In the genomic region with DNA sequence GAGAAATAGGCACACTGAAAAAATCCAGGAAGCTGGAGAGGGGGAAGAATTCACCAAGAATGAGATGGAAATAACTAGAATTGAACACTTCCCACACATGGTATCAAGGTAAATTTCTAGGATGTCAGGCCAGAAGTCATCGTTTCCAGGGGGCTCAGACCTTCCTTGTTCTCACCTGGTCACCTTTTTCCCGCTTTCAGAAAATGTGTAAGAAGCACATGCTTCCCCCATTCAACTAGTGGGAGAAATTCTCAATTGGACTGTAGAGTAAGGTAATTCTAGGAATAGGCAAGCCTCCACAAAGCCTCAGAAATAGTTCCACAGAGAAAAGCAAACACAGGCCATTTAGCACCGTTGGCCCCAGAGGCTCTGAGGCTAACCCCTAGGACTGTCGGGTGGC, we compare ENCODE assay signal across 8 cellular contexts. TPM values are rescaled to one million over a fixed set of nuclear protein-coding genes. Genes with fewer than 3 reads are reported as not detected.
DNase-seq lines count a peak whose midpoint lies in the region; ATAC-seq, FAIRE-seq and TF ChIP-seq lines count a peak whose summit lies in the region.
"Had no signal": no experiment of that assay in that cellular context is flagged by ENCODE, and none has a peak within 500 bp of the region (broad histone marks: within the 10 kb centered on the region; RNA-seq: fewer than 3 reads in every experiment).

No MANE protein-coding gene starts in this region.

- TF ChIP-seq EP300 in K562 (IDR thresholded peaks at IDR 0.05; ENCODE audit: low read length): no peak

- ATAC-seq in K562 (no peak), right lobe of liver (no peak)

- H3K4me2 ChIP-seq in K562 (ENCODE audit: insufficient read depth, low read length): peak overlapping the region; percentile 36

- H3K9me3 ChIP-seq in HUES6 (ENCODE audit: control insufficient read depth, insufficient read depth, low read depth, low read length): no peaks in the 10 kb centered on the region
- H3K9me3 ChIP-seq in K562 (replicated peaks; ENCODE audit: control insufficient read depth, insufficient read depth, low read depth, low read length): no peaks in the 10 kb centered on the region
- H3K9me3 ChIP-seq in right lobe of liver: no peaks in the 10 kb centered on the region

- no peaks in the 10 kb centered on the region for H4K20me1 ChIP-seq in K562 (replicated peaks; ENCODE audit: control insufficient read depth, insufficient read depth, low read length)

- DNase-seq in K562 (ENCODE audit: extremely low read depth in 1 of 4, low spot score in 3 of 4): no peak
- no peak for DNase-seq in right lobe of liver
- DNase-seq in substantia nigra (lab: John Stamatoyannopoulos, UW): no peak
- DNase-seq in H7: no peak
- no peak for DNase-seq in activated CD8-positive, alpha-beta memory T cell treated with anti-CD3 and anti-CD28 coated beads, Interleukin-2, amount 50 U/mL, for 4 hours
- DNase-seq in GOT3 (lab: John Stamatoyannopoulos, UW): no peak
- DNase-seq: foreskin keratinocyte had no signal

- BruUV-seq in K562 (replicated peaks; lab: Mats Ljungman, UMichigan): no TSS peak

- no peak for FAIRE-seq in K562 (lab: Jason Lieb, UNC)

- H3K27ac ChIP-seq in HUES6 (ENCODE audit: low read depth, low read length) (peak overlapping the region; percentile 77; the same call in 1 of the 2 replicates), K562 (ENCODE audit: extremely low read depth, low read depth, low read length) (peak overlapping the region; percentile 65), right lobe of liver (peak overlapping the region; percentile 73 to 93 (median 87)), substantia nigra (ENCODE audit: low read depth, low read length, poor library complexity, severe bottlenecking) (peak overlapping the region; percentile 84)

- TF ChIP-seq POLR2A in K562 (conservative IDR thresholded peaks at IDR 0.05) (no peak), right lobe of liver (IDR thresholded peaks at IDR 0.05) (no peak)

- peak overlapping the region; percentile 53 for H3K9ac ChIP-seq in HUES6 (ENCODE audit: low read length)
- H3K9ac ChIP-seq in K562 (ENCODE audit: insufficient read depth in 1 of 2, low read depth in 2 of 2, low read length in 2 of 2): peak overlapping the region in 1 of 2 experiments; percentile 42; a peak in 2 of 4 replicates

- H3K36me3 ChIP-seq in HUES6 (ENCODE audit: control insufficient read depth, insufficient read depth, low read length): no peaks in the 10 kb centered on the region
- H3K36me3 ChIP-seq in K562 (ENCODE audit: control insufficient read depth, insufficient read depth, low read length): peaks cover under 1% of the 10 kb centered on the region; the same call in 1 of the 3 replicates
- no peaks in the 10 kb centered on the region for H3K36me3 ChIP-seq in right lobe of liver
- H3K36me3 ChIP-seq in H7 (replicated peaks; ENCODE audit: control insufficient read depth, insufficient read depth, low read length): no peaks in the 10 kb centered on the region

- TF ChIP-seq RAD21 in K562 (CRISPR knock-in tag; conservative IDR thresholded peaks at IDR 0.05 in 1 of 2, IDR thresholded peaks at IDR 0.05 in 1 of 2): no peak

- WGBS in K562 (ENCODE audit: insufficient coverage, low coverage, missing lambda C conversion rate): 68% methylated on average over 4 of the region's 4 CpGs
- 54% methylated on average over 4 of the region's 4 CpGs for WGBS in right lobe of liver (ENCODE audit: insufficient coverage, low coverage, low lambda C conversion rate, missing lambda C conversion rate)

- intact Hi-C loops in K562 (cut with micrococcal nuclease) (no loop called here), right lobe of liver (cut with DNase I) (no loop called here)

- peak overlapping the region; percentile 48 for H2AFZ ChIP-seq in K562 (ENCODE audit: low read depth, low read length)

- peak overlapping the region; percentile 17 for H3K4me3 ChIP-seq in HUES6 (ENCODE audit: low read depth, low read length)
- no peak overlapping the region for H3K4me3 ChIP-seq in K562
- peak overlapping the region in 1 of 3 donors; percentile 3 for H3K4me3 ChIP-seq in right lobe of liver
- no peak overlapping the region for H3K4me3 ChIP-seq in H7 (ENCODE audit: insufficient read depth, low read depth, low read length)

- in situ Hi-C loops in K562 (cut with MboI): no loop called here

- TF ChIP-seq CTCF in K562 (IDR thresholded peaks at IDR 0.05 in 2 of 3, conservative IDR thresholded peaks at IDR 0.05 in 1 of 3; ENCODE audit: insufficient read depth in 2 of 3, low read depth in 1 of 3, low read length in 3 of 3): no peak
- TF ChIP-seq CTCF in right lobe of liver (IDR thresholded peaks at IDR 0.05): no peak

- no peaks in the 10 kb centered on the region for H3K9me1 ChIP-seq in K562 (ENCODE audit: control insufficient read depth, insufficient read depth, low read length)

- H3K79me2 ChIP-seq in K562 (ENCODE audit: control insufficient read depth, insufficient read depth, low read length): peaks cover 16% of the 10 kb centered on the region

- H3K27me3 ChIP-seq in HUES6 (ENCODE audit: control insufficient read depth, insufficient read depth, low read length): no peaks in the 10 kb centered on the region
- H3K27me3 ChIP-seq in K562 (ENCODE audit: control insufficient read depth in 2 of 2, insufficient read depth in 2 of 2, low read length in 2 of 2): no peaks in the 10 kb centered on the region
- no peaks in the 10 kb centered on the region for H3K27me3 ChIP-seq in right lobe of liver
- H3K27me3 ChIP-seq in H7 (ENCODE audit: control insufficient read depth, insufficient read depth, low read length): peaks cover 9% of the 10 kb centered on the region
- H3K27me3 ChIP-seq: foreskin keratinocyte had no signal

- H3K4me1 ChIP-seq in HUES6 (ENCODE audit: control insufficient read depth, insufficient read depth, low read length) (peaks cover 28% of the 10 kb centered on the region), K562 (replicated peaks in 1 of 2; ENCODE audit: control insufficient read depth in 2 of 2, insufficient read depth in 2 of 2, low read length in 2 of 2) (peaks cover 17 to 26% of the 10 kb centered on the region in 2 experiments; a peak in 4 of 5 replicates), right lobe of liver (peaks cover 0 to 32% (median 10%) of the 10 kb centered on the region in 4 donors)

- CTCF ChIA-PET in K562 (lab: Yijun Ruan, JAX; ENCODE audit: low intra/inter-chr PET ratio): no interaction called here

- POLR2A ChIA-PET in K562 (lab: Yijun Ruan, JAX): interaction anchor here (0.6 to 1.0 kb wide), 3 partner anchors 10 to 334 kb away, joined by 4 to 5 read pairs (median 4); partner anchors contain the start of gene MLF2

RNA-seq across cellular contexts. Expression of gene PTMS, which starts 2.8 kb away (rescaled TPM):
- total RNA-seq in K562 (2011; cell fraction: chromatin; rRNA removed; ENCODE audit: low replicate concordance): 29.6 and 36.7 TPM in 2 replicates
- 32.1 and 32.4 TPM in 2 replicates for total RNA-seq in K562 (2011; cell fraction: nucleolus; rRNA removed)
- 48.1 and 64.1 TPM in 2 replicates for total RNA-seq in K562 (2011; cell fraction: nucleoplasm; rRNA removed)
- total RNA-seq in K562 (2014; rRNA removed) (78.5 and 91.4 TPM in 2 replicates), K562 (2014; rRNA removed; fragmentation: Illumina TruSeq; extraction: Trizol) (73.6 and 84.1 TPM in 2 replicates), K562 (2015; rRNA removed; fragmentation: Illumina TruSeq; extraction: Trizol) (97.7 and 108 TPM in 2 replicates), K562 (2021) (277 and 287 TPM in 2 replicates), right lobe of liver (100 to 1,000 TPM; 113 to 484 (median 404) TPM)
- polyA plus RNA-seq in K562 (2011; rRNA removed) (64.1 and 92.5 TPM in 2 replicates), K562 (2014; fragmentation: Illumina TruSeq; extraction: Trizol) (282 and 386 TPM in 2 replicates), K562 (2014; fragmentation: Nextera tagmentation; extraction: Ambion mirVana) (1 to 10 TPM; 5.1 to 5.2 TPM), K562 (2014; rRNA removed) (187 and 235 TPM in 2 replicates)
- 255 TPM in 2 replicates for polyA plus RNA-seq in K562 (2011; cell fraction: cytosol; rRNA removed)
- polyA plus RNA-seq in K562 (2011; cell fraction: nucleus; rRNA removed): 81.6 and 109 TPM in 2 replicates
- polyA plus RNA-seq in K562 (2012): 220 and 306 TPM in 2 replicates
- 29.8 TPM in 2 replicates for polyA minus RNA-seq in K562 (2011; rRNA and poly(A)+ RNA removed)
- 52.4 and 55.3 TPM in 2 replicates for polyA minus RNA-seq in K562 (2011; cell fraction: cytosol; rRNA and poly(A)+ RNA removed)
- polyA minus RNA-seq in K562 (2011; cell fraction: nucleus; rRNA and poly(A)+ RNA removed): 11.6 and 12.6 TPM in 2 replicates
- 237 and 270 TPM in 2 replicates for total RNA-seq in H7 (2014; rRNA removed; shearing (Covaris generic))

RNA-seq across cellular contexts. Expression of gene LAG3, which starts 8.9 kb away (rescaled TPM):
- total RNA-seq in K562 (2011; cell fraction: chromatin; rRNA removed; ENCODE audit: low replicate concordance): 0.97 and 5.8 TPM in 2 replicates
- 2.1 and 2.2 TPM in 2 replicates for total RNA-seq in K562 (2011; cell fraction: nucleolus; rRNA removed)
- total RNA-seq in K562 (2011; cell fraction: nucleoplasm; rRNA removed): 2.3 and 2.7 TPM in 2 replicates
- total RNA-seq in K562 (2014; rRNA removed) (0.09 TPM in 1 of 2 replicates, not detected in the other), K562 (2014; rRNA removed; fragmentation: Illumina TruSeq; extraction: Trizol) (0.22 TPM in 1 of 2 replicates, not detected in the other), K562 (2015; rRNA removed; fragmentation: Illumina TruSeq; extraction: Trizol) (0.08 and 0.18 TPM in 2 replicates), K562 (2021) (0.60 and 0.66 TPM in 2 replicates), right lobe of liver (1 to 10 TPM in 4 of 6 experiments, under 1 TPM in 2; 0.18 to 2.3 (median 1.4) TPM)
- polyA plus RNA-seq in K562 (2011; rRNA removed) (0.10 and 0.19 TPM in 2 replicates), K562 (2014; fragmentation: Illumina TruSeq; extraction: Trizol) (0.09 and 0.22 TPM in 2 replicates), K562 (2014; fragmentation: Nextera tagmentation; extraction: Ambion mirVana) (under 1 TPM in 1 of 2 experiments, not detected in 1; 0.07 TPM), K562 (2014; rRNA removed) (0.07 and 0.74 TPM in 2 replicates)
- polyA plus RNA-seq in K562 (2011; cell fraction: cytosol; rRNA removed): 0.06 and 0.07 TPM in 2 replicates
- 1.2 and 2.7 TPM in 2 replicates for polyA plus RNA-seq in K562 (2011; cell fraction: nucleus; rRNA removed)
- 0.27 and 0.53 TPM in 2 replicates for polyA plus RNA-seq in K562 (2012)
- polyA minus RNA-seq in K562 (2011; rRNA and poly(A)+ RNA removed): not detected in 2 replicates
- polyA minus RNA-seq in K562 (2011; cell fraction: cytosol; rRNA and poly(A)+ RNA removed): not detected in 2 replicates
- 0.27 and 0.44 TPM in 2 replicates for polyA minus RNA-seq in K562 (2011; cell fraction: nucleus; rRNA and poly(A)+ RNA removed)
- 0.35 and 2.0 TPM in 2 replicates for total RNA-seq in H7 (2014; rRNA removed; shearing (Covaris generic))

RNA-seq across cellular contexts. Expression of gene MLF2, which starts 10.4 kb away (rescaled TPM):
- 108 and 217 TPM in 2 replicates for total RNA-seq in K562 (2011; cell fraction: chromatin; rRNA removed; ENCODE audit: low replicate concordance)
- total RNA-seq in K562 (2011; cell fraction: nucleolus; rRNA removed): 142 and 144 TPM in 2 replicates
- total RNA-seq in K562 (2011; cell fraction: nucleoplasm; rRNA removed): 131 and 132 TPM in 2 replicates
- 146 and 161 TPM in 2 replicates for total RNA-seq in K562 (2014; rRNA removed)
- total RNA-seq in K562 (2014; rRNA removed; fragmentation: Illumina TruSeq; extraction: Trizol): 58.3 and 60.3 TPM in 2 replicates
- 94.6 and 99.2 TPM in 2 replicates for total RNA-seq in K562 (2015; rRNA removed; fragmentation: Illumina TruSeq; extraction: Trizol)
- total RNA-seq in K562 (2021): 149 and 167 TPM in 2 replicates
- polyA plus RNA-seq in K562 (2011; rRNA removed): 190 and 209 TPM in 2 replicates
- 349 and 372 TPM in 2 replicates for polyA plus RNA-seq in K562 (2011; cell fraction: cytosol; rRNA removed)
- 190 and 315 TPM in 2 replicates for polyA plus RNA-seq in K562 (2011; cell fraction: nucleus; rRNA removed)
- polyA plus RNA-seq in K562 (2012): 145 and 148 TPM in 2 replicates
- 138 and 139 TPM in 2 replicates for polyA plus RNA-seq in K562 (2014; fragmentation: Illumina TruSeq; extraction: Trizol)
- polyA plus RNA-seq in K562 (2014; fragmentation: Nextera tagmentation; extraction: Ambion mirVana): 10 to 100 TPM; 11.4 to 15.6 TPM
- polyA plus RNA-seq in K562 (2014; rRNA removed): 186 and 187 TPM in 2 replicates
- 133 and 137 TPM in 2 replicates for polyA minus RNA-seq in K562 (2011; rRNA and poly(A)+ RNA removed)
- polyA minus RNA-seq in K562 (2011; cell fraction: cytosol; rRNA and poly(A)+ RNA removed): 56.6 and 66.3 TPM in 2 replicates
- 49.0 and 76.3 TPM in 2 replicates for polyA minus RNA-seq in K562 (2011; cell fraction: nucleus; rRNA and poly(A)+ RNA removed)
- 100 to 1,000 TPM; 104 to 185 (median 134) TPM for total RNA-seq in right lobe of liver
- 293 and 322 TPM in 2 replicates for total RNA-seq in H7 (2014; rRNA removed; shearing (Covaris generic))

RNA-seq across cellular contexts. Expression of gene CD4, which starts 25.9 kb away (rescaled TPM):
- total RNA-seq in K562 (2011; cell fraction: chromatin; rRNA removed; ENCODE audit: low replicate concordance): not detected in 2 replicates
- total RNA-seq in K562 (2011; cell fraction: nucleolus; rRNA removed): not detected in 2 replicates
- total RNA-seq in K562 (2011; cell fraction: nucleoplasm; rRNA removed): not detected in 2 replicates
- total RNA-seq in K562 (2014; rRNA removed) (not detected in 2 replicates), K562 (2014; rRNA removed; fragmentation: Illumina TruSeq; extraction: Trizol) (not detected in 2 replicates), K562 (2015; rRNA removed; fragmentation: Illumina TruSeq; extraction: Trizol) (0.07 and 0.08 TPM in 2 replicates), K562 (2021) (0.27 and 0.31 TPM in 2 replicates), right lobe of liver (10 to 100 TPM; 10.0 to 41.6 (median 28.1) TPM)
- polyA plus RNA-seq in K562 (2011; rRNA removed) (0.04 TPM in 1 of 2 replicates, not detected in the other), K562 (2014; fragmentation: Illumina TruSeq; extraction: Trizol) (0.06 and 0.10 TPM in 2 replicates), K562 (2014; fragmentation: Nextera tagmentation; extraction: Ambion mirVana) (under 1 TPM in 1 of 2 experiments, not detected in 1; 0.06 TPM), K562 (2014; rRNA removed) (0.11 TPM in 1 of 2 replicates, not detected in the other)
- polyA plus RNA-seq in K562 (2011; cell fraction: cytosol; rRNA removed): 0.01 TPM in 1 of 2 replicates, not detected in the other
- polyA plus RNA-seq in K562 (2011; cell fraction: nucleus; rRNA removed): 0.06 TPM in 1 of 2 replicates, not detected in the other
- 0.22 and 0.29 TPM in 2 replicates for polyA plus RNA-seq in K562 (2012)
- polyA minus RNA-seq in K562 (2011; rRNA and poly(A)+ RNA removed): not detected in 2 replicates
- not detected in 2 replicates for polyA minus RNA-seq in K562 (2011; cell fraction: cytosol; rRNA and poly(A)+ RNA removed)
- polyA minus RNA-seq in K562 (2011; cell fraction: nucleus; rRNA and poly(A)+ RNA removed): not detected in 2 replicates
- total RNA-seq in H7 (2014; rRNA removed; shearing (Covaris generic)): 0.66 and 0.81 TPM in 2 replicates
- total RNA-seq: foreskin keratinocyte had no signal
- polyA plus RNA-seq: foreskin keratinocyte had no signal

RNA-seq across cellular contexts. Expression of gene COPS7A, which starts 39.5 kb away (rescaled TPM):
- total RNA-seq in K562 (2011; cell fraction: chromatin; rRNA removed; ENCODE audit: low replicate concordance): 14.3 and 23.0 TPM in 2 replicates
- total RNA-seq in K562 (2011; cell fraction: nucleolus; rRNA removed): 18.7 and 22.1 TPM in 2 replicates
- 16.9 and 19.5 TPM in 2 replicates for total RNA-seq in K562 (2011; cell fraction: nucleoplasm; rRNA removed)
- total RNA-seq in K562 (2014; rRNA removed) (24.2 and 26.9 TPM in 2 replicates), K562 (2014; rRNA removed; fragmentation: Illumina TruSeq; extraction: Trizol) (13.2 and 13.4 TPM in 2 replicates), K562 (2015; rRNA removed; fragmentation: Illumina TruSeq; extraction: Trizol) (20.6 and 25.0 TPM in 2 replicates), K562 (2021) (22.5 and 23.4 TPM in 2 replicates), right lobe of liver (10 to 100 TPM; 26.7 to 49.5 (median 30.6) TPM)
- polyA plus RNA-seq in K562 (2011; rRNA removed) (35.4 and 45.2 TPM in 2 replicates), K562 (2014; fragmentation: Illumina TruSeq; extraction: Trizol) (29.9 and 36.0 TPM in 2 replicates), K562 (2014; fragmentation: Nextera tagmentation; extraction: Ambion mirVana) (10 to 100 TPM; 12.7 to 24.3 TPM), K562 (2014; rRNA removed) (30.2 and 36.5 TPM in 2 replicates)
- 44.0 and 49.7 TPM in 2 replicates for polyA plus RNA-seq in K562 (2011; cell fraction: cytosol; rRNA removed)
- polyA plus RNA-seq in K562 (2011; cell fraction: nucleus; rRNA removed): 61.4 and 63.0 TPM in 2 replicates
- polyA plus RNA-seq in K562 (2012): 29.9 and 33.9 TPM in 2 replicates
- polyA minus RNA-seq in K562 (2011; rRNA and poly(A)+ RNA removed): 9.8 and 11.4 TPM in 2 replicates
- polyA minus RNA-seq in K562 (2011; cell fraction: cytosol; rRNA and poly(A)+ RNA removed): 9.2 and 11.9 TPM in 2 replicates
- 6.1 and 6.9 TPM in 2 replicates for polyA minus RNA-seq in K562 (2011; cell fraction: nucleus; rRNA and poly(A)+ RNA removed)
- 72.1 and 77.6 TPM in 2 replicates for total RNA-seq in H7 (2014; rRNA removed; shearing (Covaris generic))
